9 cellular contexts compared by ENCODE assay signal in the genomic region with DNA sequence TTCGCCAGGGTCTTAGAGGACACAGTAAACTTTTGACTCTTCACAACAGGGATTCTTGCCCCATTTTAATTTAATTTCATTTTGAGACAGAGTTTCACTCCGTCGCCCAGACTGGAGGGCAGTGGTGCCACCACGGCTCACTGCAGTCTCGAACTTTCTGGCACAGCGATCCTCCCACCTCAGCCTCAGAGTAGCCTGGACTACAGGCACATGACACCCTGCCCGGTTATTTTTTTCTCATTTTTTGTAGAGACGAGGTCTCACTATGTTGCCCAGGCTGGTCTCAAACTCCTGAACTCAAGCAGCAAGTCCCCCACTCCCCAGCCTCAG. TPM values are rescaled to one million over a fixed set of nuclear protein-coding genes. Genes with fewer than 3 reads are reported as not detected.
DNase-seq lines count a peak whose midpoint lies in the region; ATAC-seq and TF ChIP-seq lines count a peak whose summit lies in the region.
"Had no signal": no experiment of that assay in that cellular context is flagged by ENCODE, and none has a peak within 500 bp of the region (broad histone marks: within the 10 kb centered on the region; RNA-seq: fewer than 3 reads in every experiment).

No MANE protein-coding gene starts in this region.

- H3K27ac ChIP-seq in lower lobe of right lung (no peak overlapping the region), tibial artery (peak overlapping the region in 1 of 2 donors; percentile 26)

- H3K4me3 Mint-ChIP-seq in activated naive CD4-positive, alpha-beta T cell treated with anti-CD3 and anti-CD28 coated beads for 36 hours, result peak overlapping the region; percentile 77

- H3K36me3 ChIP-seq in lower lobe of right lung (peaks cover 25% of the 10 kb centered on the region), tibial artery (peaks cover 10 to 27% (median 24%) of the 10 kb centered on the region in 3 donors)

- no peaks in the 10 kb centered on the region for H3K9me3 Mint-ChIP-seq in activated naive CD4-positive, alpha-beta T cell treated with anti-CD3 and anti-CD28 coated beads for 36 hours
- H3K9me3 Mint-ChIP-seq in activated naive CD4-positive, alpha-beta T cell treated with anti-CD3 and anti-CD28 coated beads, Interleukin-2, amount 50 U/mL, for 72 hours, result no peaks in the 10 kb centered on the region

- peaks cover 13% of the 10 kb centered on the region for H3K36me3 Mint-ChIP-seq in activated naive CD4-positive, alpha-beta T cell treated with anti-CD3 and anti-CD28 coated beads for 36 hours (ENCODE audit: low read depth)
- H3K36me3 Mint-ChIP-seq in activated naive CD4-positive, alpha-beta T cell treated with anti-CD3 and anti-CD28 coated beads, Interleukin-2, amount 50 U/mL, for 72 hours, result peaks cover 5 to 15% of the 10 kb centered on the region in 2 donors

- peak; percentile 22 to 34 for ATAC-seq in activated naive CD4-positive, alpha-beta T cell treated with anti-CD3 and anti-CD28 coated beads, Interleukin-2, amount 50 U/mL, for 72 hours
- peak; percentile 2 to 8 for ATAC-seq in lower lobe of right lung
- no peak for ATAC-seq in GM18873 (IDR thresholded peaks at IDR 0.05; ENCODE audit: low FRiP score, unreplicated experiment)

- intact Hi-C loops in activated naive CD4-positive, alpha-beta T cell treated with anti-CD3 and anti-CD28 coated beads for 36 hours (cut with micrococcal nuclease), result loop anchor here (1.0 to 2.0 kb wide), 4 partner anchors 18 to 396 kb away; no protein-coding TSS in a partner anchor
- intact Hi-C loops in lower lobe of right lung (cut with DNase I) (no loop called here), tibial artery (cut with DNase I; ENCODE audit: low total_unique reads) (loop anchor here (5.0 kb wide), 1 partner anchor 100 kb away; the partner anchor contains the start of gene SLFN5)

- H3K4me3 ChIP-seq in lower lobe of right lung (peak overlapping the region; percentile 99), tibial artery (peak overlapping the region; percentile 79 to 97)

- H3K4me1 ChIP-seq in lower lobe of right lung, result peaks cover 20% of the 10 kb centered on the region
- H3K4me1 ChIP-seq in tibial artery, result peaks cover 0 to 20% (median 11%) of the 10 kb centered on the region in 4 donors

- H3K9me3 ChIP-seq in lower lobe of right lung, result no peaks in the 10 kb centered on the region
- H3K9me3 ChIP-seq in tibial artery, result no peaks in the 10 kb centered on the region

- CTCF ChIA-PET in activated naive CD4-positive, alpha-beta T cell treated with anti-CD3 and anti-CD28 coated beads for 36 hours (lab: Charles Lee), result interaction anchor here (1.6 kb wide), 1 partner anchor 98 kb away, joined by 6 read pairs; no protein-coding TSS in a partner anchor

- DNase-seq in activated naive CD4-positive, alpha-beta T cell treated with anti-CD3 and anti-CD28 coated beads for 36 hours, result no peak
- DNase-seq in activated naive CD4-positive, alpha-beta T cell treated with anti-CD3 and anti-CD28 coated beads, Interleukin-2, amount 50 U/mL, for 16 hours, result no peak
- no peak for DNase-seq in activated naive CD4-positive, alpha-beta T cell treated with anti-CD3 and anti-CD28 coated beads, Interleukin-2, amount 50 U/mL, for 72 hours (ENCODE audit: low spot score in 2 of 2)
- no peak for DNase-seq in lower lobe of right lung
- no peak for DNase-seq in tibial artery
- DNase-seq in OCI-M2 (lab: John Stamatoyannopoulos, UW; ENCODE audit: unreplicated experiment), result no peak
- no peak for DNase-seq in ureter (ENCODE audit: low spot score)

- H3K27me3 Mint-ChIP-seq in activated naive CD4-positive, alpha-beta T cell treated with anti-CD3 and anti-CD28 coated beads for 36 hours (ENCODE audit: low read depth), result no peaks in the 10 kb centered on the region

- H3K27me3 ChIP-seq in lower lobe of right lung (ENCODE audit: low read depth) (no peaks in the 10 kb centered on the region), tibial artery (peaks cover 0 to 2% of the 10 kb centered on the region in 2 donors)

- no peak for TF ChIP-seq CTCF in lower lobe of right lung (IDR thresholded peaks at IDR 0.05)
- no peak for TF ChIP-seq CTCF in tibial artery (IDR thresholded peaks at IDR 0.05)

- H3K4me1 Mint-ChIP-seq in activated naive CD4-positive, alpha-beta T cell treated with anti-CD3 and anti-CD28 coated beads for 36 hours (ENCODE audit: low read depth), result peaks cover 25% of the 10 kb centered on the region

- H3K27ac Mint-ChIP-seq in activated naive CD4-positive, alpha-beta T cell treated with anti-CD3 and anti-CD28 coated beads for 36 hours, result peak overlapping the region; percentile 56
- peak overlapping the region in 1 of 2 donors; percentile 83 for H3K27ac Mint-ChIP-seq in activated naive CD4-positive, alpha-beta T cell treated with anti-CD3 and anti-CD28 coated beads, Interleukin-2, amount 50 U/mL, for 72 hours

RNA-seq across cellular contexts. Expression of gene NLE1, which starts 0.3 kb away (rescaled TPM):
- 10 to 100 TPM; 33.0 to 35.2 TPM for total RNA-seq in activated naive CD4-positive, alpha-beta T cell treated with anti-CD3 and anti-CD28 coated beads for 36 hours
- total RNA-seq in activated naive CD4-positive, alpha-beta T cell treated with anti-CD3 and anti-CD28 coated beads, Interleukin-2, amount 50 U/mL, for 72 hours, result 10 to 100 TPM; 17.7 to 35.6 TPM
- 9.0 TPM for total RNA-seq in lower lobe of right lung
- 20.0 TPM for total RNA-seq in ureter

RNA-seq across cellular contexts. Expression of gene UNC45B, which starts 5.2 kb away (rescaled TPM):
- total RNA-seq in activated naive CD4-positive, alpha-beta T cell treated with anti-CD3 and anti-CD28 coated beads for 36 hours, result under 1 TPM; 0.05 to 0.15 TPM
- total RNA-seq in activated naive CD4-positive, alpha-beta T cell treated with anti-CD3 and anti-CD28 coated beads, Interleukin-2, amount 50 U/mL, for 72 hours, result under 1 TPM in 1 of 2 donors, not detected in 1; 0.07 TPM
- 0.77 TPM for total RNA-seq in lower lobe of right lung
- 0.08 TPM for total RNA-seq in ureter
- total RNA-seq: renal cortical epithelial cell had no signal

RNA-seq across cellular contexts. Expression of gene FNDC8, which starts 21.0 kb away (rescaled TPM):
- not detected for total RNA-seq in activated naive CD4-positive, alpha-beta T cell treated with anti-CD3 and anti-CD28 coated beads for 36 hours
- not detected for total RNA-seq in activated naive CD4-positive, alpha-beta T cell treated with anti-CD3 and anti-CD28 coated beads, Interleukin-2, amount 50 U/mL, for 72 hours
- total RNA-seq in lower lobe of right lung, result not detected
- total RNA-seq in ureter, result not detected
- total RNA-seq: renal cortical epithelial cell had no signal

RNA-seq across cellular contexts. Expression of gene RAD51D, which starts 22.8 kb away (rescaled TPM):
- 10 to 100 TPM; 31.5 to 33.0 TPM for total RNA-seq in activated naive CD4-positive, alpha-beta T cell treated with anti-CD3 and anti-CD28 coated beads for 36 hours
- 10 to 100 TPM; 30.4 TPM for total RNA-seq in activated naive CD4-positive, alpha-beta T cell treated with anti-CD3 and anti-CD28 coated beads, Interleukin-2, amount 50 U/mL, for 72 hours
- total RNA-seq in lower lobe of right lung (13.2 TPM), ureter (13.1 TPM)

RNA-seq across cellular contexts. Expression of gene SLC35G3, which starts 51.8 kb away (rescaled TPM):
- not detected for total RNA-seq in activated naive CD4-positive, alpha-beta T cell treated with anti-CD3 and anti-CD28 coated beads for 36 hours
- not detected for total RNA-seq in activated naive CD4-positive, alpha-beta T cell treated with anti-CD3 and anti-CD28 coated beads, Interleukin-2, amount 50 U/mL, for 72 hours
- total RNA-seq in lower lobe of right lung, result not detected
- not detected for total RNA-seq in ureter
- total RNA-seq: renal cortical epithelial cell had no signal
